ENCODE assay signal across 12 cellular contexts in genomic region chr4:141229408-141230101, GRCh38. TPM values are rescaled to one million over a fixed set of nuclear protein-coding genes. Genes with fewer than 3 reads are reported as not detected.
DNase-seq lines count a peak whose midpoint lies in the region; ATAC-seq and TF ChIP-seq lines count a peak whose summit lies in the region.
"Had no signal": no experiment of that assay in that cellular context is flagged by ENCODE, and none has a peak within 500 bp of the region (broad histone marks: within the 10 kb centered on the region; RNA-seq: fewer than 3 reads in every experiment).

No MANE protein-coding gene starts in this region.

- CTCF ChIA-PET in activated CD8-positive, alpha-beta T cell treated with anti-CD3 and anti-CD28 coated beads for 36 hours (lab: Charles Lee): no interaction called here

- H3K4me3 ChIP-seq in transverse colon: no peak overlapping the region
- H3K4me3 ChIP-seq in endodermal cell (ENCODE audit: low read length): no peak overlapping the region
- H3K4me3 ChIP-seq: BLaER1 treated with 17β-estradiol and CSF1 and Interleukin-3, amounts not matched to agents 10 nM and 100 nM; upper lobe of right lung had no signal

- H3K36me3 ChIP-seq in transverse colon (peaks cover 0 to 76% (median 28%) of the 10 kb centered on the region in 4 donors), endodermal cell (ENCODE audit: control insufficient read depth, insufficient read depth, low read length) (peaks cover 72% of the 10 kb centered on the region)

- H3K27ac Mint-ChIP-seq in activated CD8-positive, alpha-beta T cell treated with anti-CD3 and anti-CD28 coated beads for 36 hours: peak overlapping the region; percentile 75
- H3K27ac Mint-ChIP-seq in endodermal cell: no peak overlapping the region

- POLR2A ChIA-PET in activated CD8-positive, alpha-beta T cell treated with anti-CD3 and anti-CD28 coated beads for 36 hours (lab: Charles Lee): no interaction called here

- intact Hi-C loops in activated CD8-positive, alpha-beta T cell treated with anti-CD3 and anti-CD28 coated beads for 36 hours (cut with micrococcal nuclease): no loop called here
- intact Hi-C loops in transverse colon (cut with DNase I; ENCODE audit: low total_unique reads): no loop called here

- H3K27me3 ChIP-seq in transverse colon (no peaks in the 10 kb centered on the region), endodermal cell (ENCODE audit: control insufficient read depth, insufficient read depth, low read length, poor library complexity, severe bottlenecking) (no peaks in the 10 kb centered on the region)
- H3K27me3 ChIP-seq: BLaER1 treated with 17β-estradiol and CSF1 and Interleukin-3, amounts not matched to agents 10 nM and 100 nM; upper lobe of right lung had no signal

- 91 to 94% methylated on average over 5 of the region's 5 CpGs for WGBS in transverse colon (ENCODE audit: low coverage in 1 of 2), 2 donors
- 94 to 100% methylated on average over 5 of the region's 5 CpGs for WGBS in endodermal cell (ENCODE audit: insufficient coverage in 1 of 2, insufficient read length in 1 of 2), 2 experiments

- H3K9me3 ChIP-seq in transverse colon (no peaks in the 10 kb centered on the region), endodermal cell (ENCODE audit: control insufficient read depth, low read length) (no peaks in the 10 kb centered on the region)
- H3K9me3 ChIP-seq: upper lobe of right lung had no signal

- TF ChIP-seq EP300 in transverse colon (IDR thresholded peaks at IDR 0.05; ENCODE audit: low read depth): no peak

- TF ChIP-seq CTCF in activated CD8-positive, alpha-beta T cell treated with anti-CD3 and anti-CD28 coated beads for 36 hours (IDR thresholded peaks at IDR 0.05): no peak
- TF ChIP-seq CTCF in transverse colon (IDR thresholded peaks at IDR 0.05): no peak
- no peak for TF ChIP-seq CTCF in endodermal cell (conservative IDR thresholded peaks at IDR 0.05)

- H3K4me1 ChIP-seq in transverse colon (no peaks in the 10 kb centered on the region), endodermal cell (ENCODE audit: control insufficient read depth, insufficient read depth, low read length) (no peaks in the 10 kb centered on the region)
- H3K4me1 ChIP-seq: upper lobe of right lung had no signal

- peaks cover 56% of the 10 kb centered on the region for H3K36me3 Mint-ChIP-seq in activated CD8-positive, alpha-beta T cell treated with anti-CD3 and anti-CD28 coated beads for 36 hours (ENCODE audit: low read depth)
- H3K36me3 Mint-ChIP-seq in endodermal cell (ENCODE audit: low read depth): peaks cover 39% of the 10 kb centered on the region

- no peaks in the 10 kb centered on the region for H3K27me3 Mint-ChIP-seq in activated CD8-positive, alpha-beta T cell treated with anti-CD3 and anti-CD28 coated beads for 36 hours
- H3K27me3 Mint-ChIP-seq in endodermal cell (ENCODE audit: insufficient read depth): no peaks in the 10 kb centered on the region

- in situ Hi-C loops in transverse colon (cut with MboI; ENCODE audit: low pct_ligation_motif_present in 1 of 4, low pct_unique_long_range_greater_than_20kb in 1 of 4, low sequenced_read_pairs in 3 of 4): no loop called here

- TF ChIP-seq POLR2A in GM18505 (IDR thresholded peaks at IDR 0.05; ENCODE audit: borderline replicate concordance, extremely low read depth, insufficient read depth, insufficient read length): no peak
- no peak for TF ChIP-seq POLR2A in transverse colon (IDR thresholded peaks at IDR 0.05)

- no peak overlapping the region for H3K4me3 Mint-ChIP-seq in activated CD8-positive, alpha-beta T cell treated with anti-CD3 and anti-CD28 coated beads for 36 hours
- H3K4me3 Mint-ChIP-seq in endodermal cell: no peak overlapping the region
- H3K4me3 Mint-ChIP-seq: natural killer cell had no signal

- H3K9me3 Mint-ChIP-seq in activated CD8-positive, alpha-beta T cell treated with anti-CD3 and anti-CD28 coated beads for 36 hours: no peaks in the 10 kb centered on the region
- no peaks in the 10 kb centered on the region for H3K9me3 Mint-ChIP-seq in endodermal cell
- H3K9me3 Mint-ChIP-seq: natural killer cell had no signal

- H3K4me1 Mint-ChIP-seq in activated CD8-positive, alpha-beta T cell treated with anti-CD3 and anti-CD28 coated beads for 36 hours (ENCODE audit: low read depth): peaks cover 17% of the 10 kb centered on the region
- H3K4me1 Mint-ChIP-seq in endodermal cell: no peaks in the 10 kb centered on the region

- H3K9ac ChIP-seq in endodermal cell (ENCODE audit: extremely low read depth, low read length, poor library complexity, severe bottlenecking): no peak overlapping the region
- H3K9ac ChIP-seq: BLaER1 treated with 17β-estradiol and CSF1 and Interleukin-3, amounts not matched to agents 10 nM and 100 nM had no signal

- peak; percentile 11 for DNase-seq in activated CD8-positive, alpha-beta T cell treated with anti-CD3 and anti-CD28 coated beads for 36 hours
- DNase-seq in T-helper 9 cell (no peak), transverse colon (no peak), GM03348 (ENCODE audit: low spot score) (no peak), endodermal cell (no peak)
- DNase-seq: kidney glomerular epithelial cell, natural killer cell, upper lobe of right lung had no signal

- peak; percentile 79 for ATAC-seq in GM18505 (IDR thresholded peaks at IDR 0.05; ENCODE audit: unreplicated experiment)
- ATAC-seq in GM19452 (IDR thresholded peaks at IDR 0.05; ENCODE audit: unreplicated experiment): peak; percentile 85
- ATAC-seq in HG02938 (IDR thresholded peaks at IDR 0.05; ENCODE audit: unreplicated experiment): peak; percentile 92
- peak; percentile 39 for ATAC-seq in activated CD8-positive, alpha-beta T cell treated with anti-CD3 and anti-CD28 coated beads for 36 hours
- ATAC-seq: natural killer cell, upper lobe of right lung had no signal

- H3K27ac ChIP-seq in transverse colon (no peak overlapping the region), endodermal cell (ENCODE audit: low read depth, low read length) (no peak overlapping the region)
- H3K27ac ChIP-seq: BLaER1 treated with 17β-estradiol and CSF1 and Interleukin-3, amounts not matched to agents 10 nM and 100 nM; upper lobe of right lung had no signal

RNA-seq across cellular contexts. Expression of gene ZNF330, which starts 8.9 kb away (rescaled TPM):
- total RNA-seq in activated CD8-positive, alpha-beta T cell treated with anti-CD3 and anti-CD28 coated beads for 36 hours: 10 to 100 TPM; 65.1 to 81.9 TPM
- total RNA-seq in transverse colon (100 to 1,000 TPM in 1 of 4 donors, 10 to 100 TPM in 2, 1 to 10 TPM in 1; 9.4 to 144 (median 22.0) TPM), endodermal cell (10 to 100 TPM; 31.8 to 39.7 TPM)
- polyA plus RNA-seq in endodermal cell (2013, experiment 1 of 2): 34.8 TPM
- polyA plus RNA-seq in endodermal cell (2013, experiment 2 of 2): 31.3 TPM

Comparison
In these comparisons a context has a peak if more than half of its experiments do, and no peak if none do; other contexts are left out.
1. ATAC-seq: peak in every context shown above with its lines; median percentile 92 in HG02938; 85 in GM19452; 79 in GM18505; 39 in activated CD8-positive, alpha-beta T cell treated with anti-CD3 and anti-CD28 coated beads for 36 hours.